1 cellular context compared by ENCODE assay signal in the genomic region with DNA sequence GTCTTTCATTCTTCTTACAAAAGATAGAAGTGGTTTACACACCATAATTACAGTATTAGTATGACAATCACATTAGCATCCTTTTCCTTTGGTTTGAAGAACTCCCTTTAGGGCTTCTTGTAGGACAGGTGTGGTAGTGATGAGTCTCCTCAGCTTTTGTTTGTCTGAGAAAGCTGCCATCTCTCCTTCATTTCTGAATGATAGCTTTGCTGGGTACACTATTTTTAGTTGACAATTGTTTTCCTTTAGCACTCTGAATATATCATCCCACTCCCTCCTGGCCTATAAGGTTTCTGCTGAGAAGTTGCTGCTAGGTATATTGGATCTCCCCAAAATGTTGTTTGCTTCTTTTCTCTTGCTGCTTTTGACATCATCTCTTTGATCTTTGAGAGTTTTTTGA.
TF ChIP-seq lines count a peak whose summit lies in the region.

No MANE protein-coding gene starts in this region.

TF ChIP-seq in GM12878, 131 proteins besides CTCF, POLR2A, EP300 and RAD21:
- TF ChIP-seq, protein P1, sequence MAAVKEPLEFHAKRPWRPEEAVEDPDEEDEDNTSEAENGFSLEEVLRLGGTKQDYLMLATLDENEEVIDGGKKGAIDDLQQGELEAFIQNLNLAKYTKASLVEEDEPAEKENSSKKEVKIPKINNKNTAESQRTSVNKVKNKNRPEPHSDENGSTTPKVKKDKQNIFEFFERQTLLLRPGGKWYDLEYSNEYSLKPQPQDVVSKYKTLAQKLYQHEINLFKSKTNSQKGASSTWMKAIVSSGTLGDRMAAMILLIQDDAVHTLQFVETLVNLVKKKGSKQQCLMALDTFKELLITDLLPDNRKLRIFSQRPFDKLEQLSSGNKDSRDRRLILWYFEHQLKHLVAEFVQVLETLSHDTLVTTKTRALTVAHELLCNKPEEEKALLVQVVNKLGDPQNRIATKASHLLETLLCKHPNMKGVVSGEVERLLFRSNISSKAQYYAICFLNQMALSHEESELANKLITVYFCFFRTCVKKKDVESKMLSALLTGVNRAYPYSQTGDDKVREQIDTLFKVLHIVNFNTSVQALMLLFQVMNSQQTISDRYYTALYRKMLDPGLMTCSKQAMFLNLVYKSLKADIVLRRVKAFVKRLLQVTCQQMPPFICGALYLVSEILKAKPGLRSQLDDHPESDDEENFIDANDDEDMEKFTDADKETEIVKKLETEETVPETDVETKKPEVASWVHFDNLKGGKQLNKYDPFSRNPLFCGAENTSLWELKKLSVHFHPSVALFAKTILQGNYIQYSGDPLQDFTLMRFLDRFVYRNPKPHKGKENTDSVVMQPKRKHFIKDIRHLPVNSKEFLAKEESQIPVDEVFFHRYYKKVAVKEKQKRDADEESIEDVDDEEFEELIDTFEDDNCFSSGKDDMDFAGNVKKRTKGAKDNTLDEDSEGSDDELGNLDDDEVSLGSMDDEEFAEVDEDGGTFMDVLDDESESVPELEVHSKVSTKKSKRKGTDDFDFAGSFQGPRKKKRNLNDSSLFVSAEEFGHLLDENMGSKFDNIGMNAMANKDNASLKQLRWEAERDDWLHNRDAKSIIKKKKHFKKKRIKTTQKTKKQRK (IDR thresholded peaks at IDR 0.05; ENCODE audit: low read depth, low read length), result no peak
- TF ChIP-seq, protein P2, sequence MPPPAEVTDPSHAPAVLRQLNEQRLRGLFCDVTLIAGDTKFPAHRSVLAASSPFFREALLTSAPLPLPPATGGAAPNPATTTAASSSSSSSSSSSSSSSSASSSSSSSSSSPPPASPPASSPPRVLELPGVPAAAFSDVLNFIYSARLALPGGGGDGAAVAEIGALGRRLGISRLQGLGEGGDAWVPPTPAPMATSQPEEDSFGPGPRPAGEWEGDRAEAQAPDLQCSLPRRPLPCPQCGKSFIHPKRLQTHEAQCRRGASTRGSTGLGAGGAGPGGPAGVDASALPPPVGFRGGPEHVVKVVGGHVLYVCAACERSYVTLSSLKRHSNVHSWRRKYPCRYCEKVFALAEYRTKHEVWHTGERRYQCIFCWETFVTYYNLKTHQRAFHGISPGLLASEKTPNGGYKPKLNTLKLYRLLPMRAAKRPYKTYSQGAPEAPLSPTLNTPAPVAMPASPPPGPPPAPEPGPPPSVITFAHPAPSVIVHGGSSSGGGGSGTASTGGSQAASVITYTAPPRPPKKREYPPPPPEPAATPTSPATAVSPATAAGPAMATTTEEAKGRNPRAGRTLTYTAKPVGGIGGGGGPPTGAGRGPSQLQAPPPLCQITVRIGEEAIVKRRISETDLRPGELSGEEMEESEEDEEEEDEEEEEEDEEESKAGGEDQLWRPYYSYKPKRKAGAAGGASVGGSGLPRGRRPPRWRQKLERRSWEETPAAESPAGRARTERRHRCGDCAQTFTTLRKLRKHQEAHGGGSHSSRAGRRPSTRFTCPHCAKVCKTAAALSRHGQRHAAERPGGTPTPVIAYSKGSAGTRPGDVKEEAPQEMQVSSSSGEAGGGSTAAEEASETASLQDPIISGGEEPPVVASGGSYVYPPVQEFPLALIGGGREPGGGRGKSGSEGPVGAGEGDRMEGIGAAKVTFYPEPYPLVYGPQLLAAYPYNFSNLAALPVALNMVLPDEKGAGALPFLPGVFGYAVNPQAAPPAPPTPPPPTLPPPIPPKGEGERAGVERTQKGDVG (CRISPR knock-in tag; IDR thresholded peaks at IDR 0.05), result no peak
- TF ChIP-seq MXI1 (IDR thresholded peaks at IDR 0.05; ENCODE audit: low read depth, low read length), result no peak
- TF ChIP-seq NR2C1 (IDR thresholded peaks at IDR 0.05), result 0 out of 2 replicates have a peak, but pooled peaks have one; percentile 7
- no peak for TF ChIP-seq STAT3 (IDR thresholded peaks at IDR 0.05; ENCODE audit: low read depth, low read length)
- TF ChIP-seq, protein P3, sequence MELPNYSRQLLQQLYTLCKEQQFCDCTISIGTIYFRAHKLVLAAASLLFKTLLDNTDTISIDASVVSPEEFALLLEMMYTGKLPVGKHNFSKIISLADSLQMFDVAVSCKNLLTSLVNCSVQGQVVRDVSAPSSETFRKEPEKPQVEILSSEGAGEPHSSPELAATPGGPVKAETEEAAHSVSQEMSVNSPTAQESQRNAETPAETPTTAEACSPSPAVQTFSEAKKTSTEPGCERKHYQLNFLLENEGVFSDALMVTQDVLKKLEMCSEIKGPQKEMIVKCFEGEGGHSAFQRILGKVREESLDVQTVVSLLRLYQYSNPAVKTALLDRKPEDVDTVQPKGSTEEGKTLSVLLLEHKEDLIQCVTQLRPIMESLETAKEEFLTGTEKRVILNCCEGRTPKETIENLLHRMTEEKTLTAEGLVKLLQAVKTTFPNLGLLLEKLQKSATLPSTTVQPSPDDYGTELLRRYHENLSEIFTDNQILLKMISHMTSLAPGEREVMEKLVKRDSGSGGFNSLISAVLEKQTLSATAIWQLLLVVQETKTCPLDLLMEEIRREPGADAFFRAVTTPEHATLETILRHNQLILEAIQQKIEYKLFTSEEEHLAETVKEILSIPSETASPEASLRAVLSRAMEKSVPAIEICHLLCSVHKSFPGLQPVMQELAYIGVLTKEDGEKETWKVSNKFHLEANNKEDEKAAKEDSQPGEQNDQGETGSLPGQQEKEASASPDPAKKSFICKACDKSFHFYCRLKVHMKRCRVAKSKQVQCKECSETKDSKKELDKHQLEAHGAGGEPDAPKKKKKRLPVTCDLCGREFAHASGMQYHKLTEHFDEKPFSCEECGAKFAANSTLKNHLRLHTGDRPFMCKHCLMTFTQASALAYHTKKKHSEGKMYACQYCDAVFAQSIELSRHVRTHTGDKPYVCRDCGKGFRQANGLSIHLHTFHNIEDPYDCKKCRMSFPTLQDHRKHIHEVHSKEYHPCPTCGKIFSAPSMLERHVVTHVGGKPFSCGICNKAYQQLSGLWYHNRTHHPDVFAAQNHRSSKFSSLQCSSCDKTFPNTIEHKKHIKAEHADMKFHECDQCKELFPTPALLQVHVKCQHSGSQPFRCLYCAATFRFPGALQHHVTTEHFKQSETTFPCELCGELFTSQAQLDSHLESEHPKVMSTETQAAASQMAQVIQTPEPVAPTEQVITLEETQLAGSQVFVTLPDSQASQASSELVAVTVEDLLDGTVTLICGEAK (IDR thresholded peaks at IDR 0.05; ENCODE audit: borderline replicate concordance), result no peak
